ENCODE assay signal across 1 cellular context in genomic region chr3:12194209-12194608, GRCh38.
TF ChIP-seq lines count a peak whose summit lies in the region.

No MANE protein-coding gene starts in this region.

TF ChIP-seq in HEK293, 187 proteins besides CTCF, POLR2A, EP300 and RAD21 (continued from another document):
- TF ChIP-seq, protein P1, sequence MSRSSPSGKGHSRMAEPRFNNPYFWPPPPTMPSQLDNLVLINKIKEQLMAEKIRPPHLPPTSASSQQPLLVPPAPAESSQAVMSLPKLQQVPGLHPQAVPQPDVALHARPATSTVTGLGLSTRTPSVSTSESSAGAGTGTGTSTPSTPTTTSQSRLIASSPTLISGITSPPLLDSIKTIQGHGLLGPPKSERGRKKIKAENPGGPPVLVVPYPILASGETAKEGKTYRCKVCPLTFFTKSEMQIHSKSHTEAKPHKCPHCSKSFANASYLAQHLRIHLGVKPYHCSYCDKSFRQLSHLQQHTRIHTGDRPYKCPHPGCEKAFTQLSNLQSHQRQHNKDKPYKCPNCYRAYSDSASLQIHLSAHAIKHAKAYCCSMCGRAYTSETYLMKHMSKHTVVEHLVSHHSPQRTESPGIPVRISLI (tag by site-specific recombination; IDR thresholded peaks at IDR 0.05), result no peak
- TF ChIP-seq ZNF26 (tag by site-specific recombination; IDR thresholded peaks at IDR 0.05), result no peak
- TF ChIP-seq, protein P2, sequence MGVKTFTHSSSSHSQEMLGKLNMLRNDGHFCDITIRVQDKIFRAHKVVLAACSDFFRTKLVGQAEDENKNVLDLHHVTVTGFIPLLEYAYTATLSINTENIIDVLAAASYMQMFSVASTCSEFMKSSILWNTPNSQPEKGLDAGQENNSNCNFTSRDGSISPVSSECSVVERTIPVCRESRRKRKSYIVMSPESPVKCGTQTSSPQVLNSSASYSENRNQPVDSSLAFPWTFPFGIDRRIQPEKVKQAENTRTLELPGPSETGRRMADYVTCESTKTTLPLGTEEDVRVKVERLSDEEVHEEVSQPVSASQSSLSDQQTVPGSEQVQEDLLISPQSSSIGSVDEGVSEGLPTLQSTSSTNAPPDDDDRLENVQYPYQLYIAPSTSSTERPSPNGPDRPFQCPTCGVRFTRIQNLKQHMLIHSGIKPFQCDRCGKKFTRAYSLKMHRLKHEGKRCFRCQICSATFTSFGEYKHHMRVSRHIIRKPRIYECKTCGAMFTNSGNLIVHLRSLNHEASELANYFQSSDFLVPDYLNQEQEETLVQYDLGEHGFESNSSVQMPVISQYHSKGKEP (tag by site-specific recombination; IDR thresholded peaks at IDR 0.05), result peak; percentile 20; the same call in 1 of the 2 replicates
- TF ChIP-seq ZNF660 (tag by site-specific recombination; IDR thresholded peaks at IDR 0.05), result 0 out of 2 replicates have a peak, but pooled peaks have one; percentile 14
- no peak for TF ChIP-seq ZFP69B (tag by site-specific recombination; IDR thresholded peaks at IDR 0.05)
- no peak for TF ChIP-seq ZNF266 (tag by site-specific recombination; IDR thresholded peaks at IDR 0.05; ENCODE audit: low read depth)
- TF ChIP-seq ZNF529 (tag by site-specific recombination; IDR thresholded peaks at IDR 0.05; ENCODE audit: insufficient replicate concordance), result no peak
- TF ChIP-seq, protein P3, sequence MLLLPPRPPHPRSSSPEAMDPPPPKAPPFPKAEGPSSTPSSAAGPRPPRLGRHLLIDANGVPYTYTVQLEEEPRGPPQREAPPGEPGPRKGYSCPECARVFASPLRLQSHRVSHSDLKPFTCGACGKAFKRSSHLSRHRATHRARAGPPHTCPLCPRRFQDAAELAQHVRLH (tag by site-specific recombination; IDR thresholded peaks at IDR 0.05), result no peak
- TF ChIP-seq ZNF391 (tag by site-specific recombination; IDR thresholded peaks at IDR 0.05; ENCODE audit: borderline replicate concordance, low read depth), result no peak
- TF ChIP-seq, protein P4, sequence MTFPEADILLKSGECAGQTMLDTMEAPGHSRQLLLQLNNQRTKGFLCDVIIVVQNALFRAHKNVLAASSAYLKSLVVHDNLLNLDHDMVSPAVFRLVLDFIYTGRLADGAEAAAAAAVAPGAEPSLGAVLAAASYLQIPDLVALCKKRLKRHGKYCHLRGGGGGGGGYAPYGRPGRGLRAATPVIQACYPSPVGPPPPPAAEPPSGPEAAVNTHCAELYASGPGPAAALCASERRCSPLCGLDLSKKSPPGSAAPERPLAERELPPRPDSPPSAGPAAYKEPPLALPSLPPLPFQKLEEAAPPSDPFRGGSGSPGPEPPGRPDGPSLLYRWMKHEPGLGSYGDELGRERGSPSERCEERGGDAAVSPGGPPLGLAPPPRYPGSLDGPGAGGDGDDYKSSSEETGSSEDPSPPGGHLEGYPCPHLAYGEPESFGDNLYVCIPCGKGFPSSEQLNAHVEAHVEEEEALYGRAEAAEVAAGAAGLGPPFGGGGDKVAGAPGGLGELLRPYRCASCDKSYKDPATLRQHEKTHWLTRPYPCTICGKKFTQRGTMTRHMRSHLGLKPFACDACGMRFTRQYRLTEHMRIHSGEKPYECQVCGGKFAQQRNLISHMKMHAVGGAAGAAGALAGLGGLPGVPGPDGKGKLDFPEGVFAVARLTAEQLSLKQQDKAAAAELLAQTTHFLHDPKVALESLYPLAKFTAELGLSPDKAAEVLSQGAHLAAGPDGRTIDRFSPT (tag by site-specific recombination; IDR thresholded peaks at IDR 0.05), result peak; percentile 41; the same call in 1 of the 2 replicates
- no peak for TF ChIP-seq ZNF521 (tag by site-specific recombination; IDR thresholded peaks at IDR 0.05)
- TF ChIP-seq KLF9 (tag by site-specific recombination; IDR thresholded peaks at IDR 0.05; ENCODE audit: low read depth), result no peak
- no peak for TF ChIP-seq ZNF239 (tag by site-specific recombination; IDR thresholded peaks at IDR 0.05)
- TF ChIP-seq ZNF76 (tag by site-specific recombination; IDR thresholded peaks at IDR 0.05; ENCODE audit: borderline replicate concordance, low read depth), result no peak
